ENCODE assay signal across 20 cellular contexts in the genomic region with DNA sequence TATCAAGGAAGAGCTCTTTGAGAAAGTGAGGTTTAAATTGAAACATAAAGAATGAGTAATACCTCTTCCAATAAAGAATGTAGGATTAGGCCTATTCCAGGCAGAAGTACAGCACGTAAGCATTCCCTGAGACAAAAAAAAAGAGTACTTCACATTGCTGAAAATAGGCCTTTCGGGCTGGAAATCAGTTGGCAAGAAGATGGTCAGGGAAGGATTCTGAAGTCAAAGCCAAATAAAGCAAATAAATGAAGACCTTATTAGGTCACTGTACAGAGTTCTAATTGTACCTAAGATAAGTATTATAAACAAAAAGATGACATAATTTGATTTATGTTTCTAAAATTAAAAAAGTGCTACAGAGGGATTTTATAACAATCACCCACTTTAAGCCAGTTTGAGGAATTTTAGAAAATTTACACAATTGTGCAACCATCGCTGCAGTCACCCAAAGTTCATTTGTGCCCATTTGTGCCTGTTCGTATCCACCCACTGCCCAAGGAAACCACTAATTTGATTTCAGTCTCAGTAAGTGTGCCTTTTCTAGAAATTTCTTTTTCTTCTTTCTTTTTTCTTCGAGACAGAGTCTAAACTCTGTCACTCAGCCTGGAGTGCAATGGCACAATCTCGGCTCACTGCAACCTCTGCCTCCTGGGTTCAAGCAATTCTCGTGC.
"Had no signal": no experiment of that assay in that cellular context is flagged by ENCODE, and none has a peak within 500 bp of the region (broad histone marks: within the 10 kb centered on the region; RNA-seq: fewer than 3 reads in every experiment).

No MANE protein-coding gene starts in this region.

- H3K4me3 ChIP-seq: dorsolateral prefrontal cortex, psoas muscle, sigmoid colon, upper lobe of right lung had no signal

- H3K27me3 ChIP-seq: dorsolateral prefrontal cortex, sigmoid colon, upper lobe of right lung had no signal

- H3K27ac ChIP-seq: psoas muscle, sigmoid colon, upper lobe of right lung, WERI-Rb-1 had no signal

- DNase-seq: activated CD4-positive, alpha-beta T cell treated with anti-CD3 and anti-CD28 coated beads for 4 hours; activated CD8-positive, alpha-beta memory T cell treated with anti-CD3 and anti-CD28 coated beads, Interleukin-2, amount 50 U/mL, for 48 hours; activated CD8-positive, alpha-beta T cell treated with anti-CD3 and anti-CD28 coated beads, Interleukin-2, amount 10 ng/mL, durations not matched to agents 7 days and 5 days; activated naive CD4-positive, alpha-beta T cell; dorsolateral prefrontal cortex; foreskin fibroblast; islet precursor cell; mesenchymal stem cell; occipital lobe; psoas muscle; sigmoid colon; stimulated activated CD4-positive, alpha-beta T cell treated with anti-CD3 and anti-CD28 coated beads, Interleukin-2, amount 100 ng/mL, for 24 hours; stimulated activated naive CD4-positive, alpha-beta T cell; substantia nigra; T1000; upper lobe of right lung; WERI-Rb-1 had no signal

- H3K4me1 Mint-ChIP-seq: nephron had no signal

- ATAC-seq: activated CD8-positive, alpha-beta T cell treated with anti-CD3 and anti-CD28 coated beads, Interleukin-2, amount 10 ng/mL, durations not matched to agents 7 days and 5 days; esophagus mucosa; left lobe of liver; psoas muscle; upper lobe of right lung had no signal

- H3K4me3 Mint-ChIP-seq: activated CD8-positive, alpha-beta T cell treated with anti-CD3 and anti-CD28 coated beads, Interleukin-2, amount 10 ng/mL, durations not matched to agents 7 days and 5 days; nephron had no signal

- H3K4me1 ChIP-seq: psoas muscle, sigmoid colon, upper lobe of right lung had no signal

- H3K9me3 ChIP-seq: psoas muscle, sigmoid colon, upper lobe of right lung had no signal

- H3K27ac Mint-ChIP-seq: activated CD8-positive, alpha-beta T cell treated with anti-CD3 and anti-CD28 coated beads, Interleukin-2, amount 10 ng/mL, durations not matched to agents 7 days and 5 days; nephron had no signal

- H3K36me3 ChIP-seq: sigmoid colon, upper lobe of right lung, WERI-Rb-1 had no signal
